7 cellular contexts compared by ENCODE assay signal in the genomic region with DNA sequence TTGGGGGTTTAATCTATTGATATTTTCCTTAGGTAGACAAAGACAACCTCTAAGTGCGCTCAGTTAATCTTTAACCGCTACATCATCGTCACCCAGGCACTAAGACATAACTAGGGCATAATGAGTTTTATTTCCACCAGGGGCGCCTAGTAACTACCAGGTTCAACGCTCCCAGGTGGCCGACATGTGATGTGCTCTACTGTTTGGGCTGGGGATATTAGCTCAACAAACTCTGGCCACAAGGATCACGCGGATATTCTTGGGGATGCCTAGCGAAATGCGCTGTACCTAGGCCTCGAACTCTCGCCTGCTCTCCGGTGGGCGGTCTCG. TPM values are rescaled to one million over a fixed set of nuclear protein-coding genes. Genes with fewer than 3 reads are reported as not detected.
DNase-seq lines count a peak whose midpoint lies in the region; ATAC-seq and TF ChIP-seq lines count a peak whose summit lies in the region.

No MANE protein-coding gene starts in this region.

- H3K27me3 ChIP-seq in layer of hippocampus (ENCODE audit: control insufficient read depth, insufficient read depth, low read length): no peaks in the 10 kb centered on the region

- no peak for TF ChIP-seq EP300 in Ishikawa (IDR thresholded peaks at IDR 0.05; ENCODE audit: borderline replicate concordance)

- TF ChIP-seq CTCF in GM12865 (IDR thresholded peaks at IDR 0.05; ENCODE audit: insufficient read depth, low read depth, low read length, missing control alignments) (peak; percentile 43), MCF 10A (IDR thresholded peaks at IDR 0.05; ENCODE audit: unreplicated experiment) (peak; percentile 39)

- H3K4me1 Mint-ChIP-seq in MCF 10A (ENCODE audit: insufficient read depth, unreplicated experiment): peaks cover 41% of the 10 kb centered on the region

- peak overlapping the region; percentile 100 for H3K4me3 Mint-ChIP-seq in MCF 10A (ENCODE audit: unreplicated experiment)

- H3K9me3 Mint-ChIP-seq in MCF 10A (ENCODE audit: unreplicated experiment): no peaks in the 10 kb centered on the region

- DNase-seq in GM12865 (ENCODE audit: low read depth) (peak; percentile 89), SIG-M5 treated with dmso at 0.1 percent for 504 hours (lab: John Stamatoyannopoulos, UW; ENCODE audit: unreplicated experiment) (peak; percentile 86), MCF 10A (ENCODE audit: unreplicated experiment) (peak; percentile 82)
- DNase-seq in stimulated activated naive CD4-positive, alpha-beta T cell treated with Interleukin-2 at 50 U/mL for 16 hours (lab: John Stamatoyannopoulos, UW): peak; percentile 70

- POLR2A ChIA-PET in MCF 10A (lab: Yijun Ruan, JAX): interaction anchor here (0.6 to 7.7 kb wide), 21 partner anchors 8 to 398 kb away, joined by 3 to 70 read pairs (median 5); a partner anchor contains a TSS

- BruUV-seq in MCF 10A (replicated peaks; lab: Mats Ljungman, UMichigan): no TSS peak

- H3K27ac Mint-ChIP-seq in MCF 10A (ENCODE audit: low read depth, unreplicated experiment): peak overlapping the region; percentile 97

- peaks cover 24% of the 10 kb centered on the region for H3K36me3 Mint-ChIP-seq in MCF 10A (ENCODE audit: insufficient read depth, unreplicated experiment)

- H3K4me3 ChIP-seq in GM12865 (ENCODE audit: low read depth, low read length): peak overlapping the region; percentile 92

- H3K27me3 Mint-ChIP-seq in MCF 10A (ENCODE audit: insufficient read depth, unreplicated experiment): no peaks in the 10 kb centered on the region

- peak; percentile 50 for ATAC-seq in GM21737 (IDR thresholded peaks at IDR 0.05; ENCODE audit: unreplicated experiment)

- intact Hi-C loops in MCF 10A (cut with micrococcal nuclease): loop anchor here (1.0 to 10.0 kb wide), 6 partner anchors 37 to 224 kb away; a partner anchor contains a TSS

- CTCF ChIA-PET in MCF 10A (lab: Yijun Ruan, JAX): interaction anchor here (0.6 to 1.3 kb wide), 9 partner anchors 37 to 281 kb away, joined by 3 to 6 read pairs (median 3); no protein-coding TSS in a partner anchor

- TF ChIP-seq RAD21 in Ishikawa (IDR thresholded peaks at IDR 0.05; ENCODE audit: low read depth): no peak

- peak overlapping the region; percentile 97 for H3K27ac ChIP-seq in layer of hippocampus (ENCODE audit: low read depth, low read length)

TF ChIP-seq in Ishikawa, 13 proteins besides CTCF, POLR2A, EP300 and RAD21:
- TF ChIP-seq, protein P1, sequence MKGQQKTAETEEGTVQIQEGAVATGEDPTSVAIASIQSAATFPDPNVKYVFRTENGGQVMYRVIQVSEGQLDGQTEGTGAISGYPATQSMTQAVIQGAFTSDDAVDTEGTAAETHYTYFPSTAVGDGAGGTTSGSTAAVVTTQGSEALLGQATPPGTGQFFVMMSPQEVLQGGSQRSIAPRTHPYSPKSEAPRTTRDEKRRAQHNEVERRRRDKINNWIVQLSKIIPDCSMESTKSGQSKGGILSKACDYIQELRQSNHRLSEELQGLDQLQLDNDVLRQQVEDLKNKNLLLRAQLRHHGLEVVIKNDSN (IDR thresholded peaks at IDR 0.05): peak; percentile 24; the same call in 1 of the 2 replicates
- TF ChIP-seq, protein P2, sequence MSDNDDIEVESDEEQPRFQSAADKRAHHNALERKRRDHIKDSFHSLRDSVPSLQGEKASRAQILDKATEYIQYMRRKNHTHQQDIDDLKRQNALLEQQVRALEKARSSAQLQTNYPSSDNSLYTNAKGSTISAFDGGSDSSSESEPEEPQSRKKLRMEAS (IDR thresholded peaks at IDR 0.05): peak; percentile 4; the same call in 1 of the 2 replicates
- TF ChIP-seq FOXM1 (IDR thresholded peaks at IDR 0.05; ENCODE audit: borderline replicate concordance, low read depth) (no peak), TAF1 (IDR thresholded peaks at IDR 0.05; ENCODE audit: low read depth) (no peak), YY1 (IDR thresholded peaks at IDR 0.05; ENCODE audit: low read depth) (no peak), TCF12 (IDR thresholded peaks at IDR 0.05; ENCODE audit: low read depth) (no peak), TEAD4 (IDR thresholded peaks at IDR 0.05) (no peak)
- TF ChIP-seq, protein P3, sequence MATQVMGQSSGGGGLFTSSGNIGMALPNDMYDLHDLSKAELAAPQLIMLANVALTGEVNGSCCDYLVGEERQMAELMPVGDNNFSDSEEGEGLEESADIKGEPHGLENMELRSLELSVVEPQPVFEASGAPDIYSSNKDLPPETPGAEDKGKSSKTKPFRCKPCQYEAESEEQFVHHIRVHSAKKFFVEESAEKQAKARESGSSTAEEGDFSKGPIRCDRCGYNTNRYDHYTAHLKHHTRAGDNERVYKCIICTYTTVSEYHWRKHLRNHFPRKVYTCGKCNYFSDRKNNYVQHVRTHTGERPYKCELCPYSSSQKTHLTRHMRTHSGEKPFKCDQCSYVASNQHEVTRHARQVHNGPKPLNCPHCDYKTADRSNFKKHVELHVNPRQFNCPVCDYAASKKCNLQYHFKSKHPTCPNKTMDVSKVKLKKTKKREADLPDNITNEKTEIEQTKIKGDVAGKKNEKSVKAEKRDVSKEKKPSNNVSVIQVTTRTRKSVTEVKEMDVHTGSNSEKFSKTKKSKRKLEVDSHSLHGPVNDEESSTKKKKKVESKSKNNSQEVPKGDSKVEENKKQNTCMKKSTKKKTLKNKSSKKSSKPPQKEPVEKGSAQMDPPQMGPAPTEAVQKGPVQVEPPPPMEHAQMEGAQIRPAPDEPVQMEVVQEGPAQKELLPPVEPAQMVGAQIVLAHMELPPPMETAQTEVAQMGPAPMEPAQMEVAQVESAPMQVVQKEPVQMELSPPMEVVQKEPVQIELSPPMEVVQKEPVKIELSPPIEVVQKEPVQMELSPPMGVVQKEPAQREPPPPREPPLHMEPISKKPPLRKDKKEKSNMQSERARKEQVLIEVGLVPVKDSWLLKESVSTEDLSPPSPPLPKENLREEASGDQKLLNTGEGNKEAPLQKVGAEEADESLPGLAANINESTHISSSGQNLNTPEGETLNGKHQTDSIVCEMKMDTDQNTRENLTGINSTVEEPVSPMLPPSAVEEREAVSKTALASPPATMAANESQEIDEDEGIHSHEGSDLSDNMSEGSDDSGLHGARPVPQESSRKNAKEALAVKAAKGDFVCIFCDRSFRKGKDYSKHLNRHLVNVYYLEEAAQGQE (IDR thresholded peaks at IDR 0.05; ENCODE audit: low read depth): no peak

RNA-seq across cellular contexts. Expression of a gene that starts 0.9 kb away (rescaled TPM):
- total RNA-seq in MCF 10A (2022): 6.3 and 6.4 TPM in 2 replicates

Comparison
In these comparisons a context has a peak if more than half of its experiments do, and no peak if none do; other contexts are left out.
1. Peak in every context shown above with its lines: DNase-seq, ATAC-seq, H3K4me3 ChIP-seq and H3K27ac ChIP-seq.